ENCODE assay signal across 8 cellular contexts in the genomic region with DNA sequence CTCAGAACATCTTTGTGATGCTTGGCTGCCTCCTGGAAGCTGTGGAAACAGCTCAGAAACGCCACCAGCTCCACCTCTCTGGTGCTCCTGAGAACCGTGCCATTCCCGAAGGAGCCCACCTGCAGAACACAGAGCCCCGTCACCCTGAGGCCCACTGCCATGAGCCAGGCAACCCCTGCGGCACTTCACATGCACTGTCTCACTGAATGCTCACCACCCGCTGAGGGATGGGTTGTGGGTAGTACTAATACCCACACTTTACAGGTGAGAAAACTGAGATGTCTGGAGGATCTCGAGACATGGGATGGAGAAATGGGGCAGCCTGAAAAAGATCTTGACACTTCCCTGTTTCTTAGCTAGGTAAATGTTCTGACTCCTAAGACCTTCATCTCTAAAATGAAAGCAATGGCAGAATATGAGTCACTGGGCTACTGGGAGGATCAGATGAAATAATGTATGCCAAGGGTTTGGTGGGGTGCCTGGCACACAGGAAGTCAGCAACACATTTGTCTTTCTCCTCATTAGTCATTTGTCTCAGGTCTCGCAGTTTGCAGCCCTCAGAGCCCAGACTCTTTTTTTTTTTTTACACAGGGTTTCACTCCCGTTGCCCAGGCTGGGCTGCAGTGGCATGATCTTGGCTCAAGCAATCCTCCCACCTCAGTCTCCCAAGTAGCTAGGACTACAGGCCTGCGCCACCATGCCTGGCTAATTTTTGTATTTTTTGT. TPM values are rescaled to one million over a fixed set of nuclear protein-coding genes. Genes with fewer than 3 reads are reported as not detected.
A peak's percentile ranks its signal among the peaks of the same experiment; 100 is the strongest.
DNase-seq lines count a peak whose midpoint lies in the region; ATAC-seq and TF ChIP-seq lines count a peak whose summit lies in the region.

No MANE protein-coding gene starts in this region.

- no peaks in the 10 kb centered on the region for H3F3A ChIP-seq in GM23338 (replicated peaks; ENCODE audit: low read depth)

- intact Hi-C loops in spleen (cut with DNase I; ENCODE audit: low total_unique reads) = no loop called here

- DNase-seq in GM12865 (ENCODE audit: low read depth) (peak; percentile 45), T-cell (peak in 31 of 34 experiments; percentile 18 to 65 (median 46)), amniotic epithelial cell (ENCODE audit: low read depth) (peak; percentile 82), spleen (no peak), GM23338 (ENCODE audit: low spot score) (no peak), amniotic stem cell (lab: John Stamatoyannopoulos, UW) (no peak)

- no peaks in the 10 kb centered on the region for H3K9me2 ChIP-seq in GM23338 (ENCODE audit: insufficient read depth)

- H3K4me1 Mint-ChIP-seq in T-cell = peaks cover 45 to 59% (median 58%) of the 10 kb centered on the region in 3 donors
- H3K4me1 Mint-ChIP-seq in GM23338 = peaks cover 14% of the 10 kb centered on the region

- no peaks in the 10 kb centered on the region for H3K9me3 ChIP-seq in spleen

- H3K4me2 ChIP-seq in GM23338 = no peak overlapping the region

- 71 to 82% (median 79%) methylated on average over 10 of the region's 10 CpGs for WGBS in spleen, 5 donors

- H3K79me2 ChIP-seq in GM23338 (replicated peaks; ENCODE audit: insufficient read depth) = no peaks in the 10 kb centered on the region

- no peaks in the 10 kb centered on the region for H3K27me3 Mint-ChIP-seq in T-cell
- peaks cover 2% of the 10 kb centered on the region for H3K27me3 Mint-ChIP-seq in GM23338 (ENCODE audit: insufficient read depth, low read depth, poor library complexity)

- peaks cover 27% of the 10 kb centered on the region for H3K36me3 Mint-ChIP-seq in T-cell
- H3K36me3 Mint-ChIP-seq in GM23338 (ENCODE audit: low read depth) = no peaks in the 10 kb centered on the region

- peak overlapping the region; percentile 96 to 97 for H3K27ac Mint-ChIP-seq in T-cell
- H3K27ac Mint-ChIP-seq in GM23338 = no peak overlapping the region

- H3K9me3 Mint-ChIP-seq in T-cell = no peaks in the 10 kb centered on the region
- no peaks in the 10 kb centered on the region for H3K9me3 Mint-ChIP-seq in GM23338

- ATAC-seq in T-cell (replicated peaks in 1 of 4) (peak; percentile 79 to 93 (median 90)), GM23338 (no peak), GM21529 (IDR thresholded peaks at IDR 0.05; ENCODE audit: unreplicated experiment) (no peak), GM21367 (IDR thresholded peaks at IDR 0.05; ENCODE audit: unreplicated experiment) (no peak)

- peaks cover 0 to 10% (median 0%) of the 10 kb centered on the region in 7 donors for H3K27me3 ChIP-seq in spleen (replicated peaks in 1 of 7)
- H3K27me3 ChIP-seq in GM23338 (ENCODE audit: insufficient read depth) = no peaks in the 10 kb centered on the region

- peak overlapping the region; percentile 41 to 70 (median 48) for H3K4me3 Mint-ChIP-seq in T-cell
- no peak overlapping the region for H3K4me3 Mint-ChIP-seq in GM23338

- POLR2A ChIA-PET in T-cell (lab: Charles Lee) = no interaction called here

- H3K27ac ChIP-seq in spleen (peak overlapping the region in 6 of 8 donors; percentile 3 to 74 (median 35)), GM23338 (ENCODE audit: low read depth) (no peak overlapping the region)

- TF ChIP-seq CTCF in GM12865 (IDR thresholded peaks at IDR 0.05; ENCODE audit: insufficient read depth, low read depth, low read length, missing control alignments) (no peak), spleen (IDR thresholded peaks at IDR 0.05 in 8 of 11, conservative IDR thresholded peaks at IDR 0.05 in 3 of 11) (no peak), GM23338 (conservative IDR thresholded peaks at IDR 0.05; ENCODE audit: low read depth in 2 of 2) (no peak)

- H3K36me3 ChIP-seq in spleen (peaks cover 0 to 34% (median 4%) of the 10 kb centered on the region in 6 donors), GM23338 (ENCODE audit: insufficient read depth) (no peaks in the 10 kb centered on the region)

- H4K20me1 ChIP-seq in GM23338 (replicated peaks; ENCODE audit: insufficient read depth) = no peaks in the 10 kb centered on the region

- no peak for TF ChIP-seq POLR2A in spleen (IDR thresholded peaks at IDR 0.05)

- CTCF ChIA-PET in T-cell (lab: Charles Lee) = interaction anchor here (0.6 to 0.9 kb wide), 5 partner anchors 26 to 1776 kb away, joined by 3 to 6 read pairs (median 4); no protein-coding TSS in a partner anchor

- H3K4me1 ChIP-seq in spleen (peaks cover 7 to 59% (median 51%) of the 10 kb centered on the region in 6 donors), GM23338 (ENCODE audit: insufficient read depth) (peaks cover 4% of the 10 kb centered on the region)

- H3K4me3 ChIP-seq in GM12865 (ENCODE audit: low read depth, low read length) (no peak overlapping the region), spleen (no peak overlapping the region), GM23338 (no peak overlapping the region)

- no peak overlapping the region; the same call in 1 of the 2 replicates for H2AFZ ChIP-seq in GM23338

TF ChIP-seq in GM23338, 12 proteins besides CTCF, POLR2A, EP300 and RAD21 (continues in another document):
- TF ChIP-seq ZNF114 (CRISPR knock-in tag; IDR thresholded peaks at IDR 0.05) (no peak), CREB1 (CRISPR knock-in tag; IDR thresholded peaks at IDR 0.05; ENCODE audit: low read depth) (no peak), EZH2 (IDR thresholded peaks at IDR 0.05; ENCODE audit: low read depth, unreplicated experiment) (no peak), STAT1 (IDR thresholded peaks at IDR 0.05; ENCODE audit: unreplicated experiment) (no peak), JUNB (IDR thresholded peaks at IDR 0.05; ENCODE audit: unreplicated experiment) (no peak), ZNF331 (CRISPR knock-in tag; IDR thresholded peaks at IDR 0.05; ENCODE audit: low read depth) (no peak), NANOG (IDR thresholded peaks at IDR 0.05; ENCODE audit: borderline replicate concordance) (no peak), EZH2phosphoT487 (IDR thresholded peaks at IDR 0.05; ENCODE audit: unreplicated experiment) (no peak)
- TF ChIP-seq, protein P1, sequence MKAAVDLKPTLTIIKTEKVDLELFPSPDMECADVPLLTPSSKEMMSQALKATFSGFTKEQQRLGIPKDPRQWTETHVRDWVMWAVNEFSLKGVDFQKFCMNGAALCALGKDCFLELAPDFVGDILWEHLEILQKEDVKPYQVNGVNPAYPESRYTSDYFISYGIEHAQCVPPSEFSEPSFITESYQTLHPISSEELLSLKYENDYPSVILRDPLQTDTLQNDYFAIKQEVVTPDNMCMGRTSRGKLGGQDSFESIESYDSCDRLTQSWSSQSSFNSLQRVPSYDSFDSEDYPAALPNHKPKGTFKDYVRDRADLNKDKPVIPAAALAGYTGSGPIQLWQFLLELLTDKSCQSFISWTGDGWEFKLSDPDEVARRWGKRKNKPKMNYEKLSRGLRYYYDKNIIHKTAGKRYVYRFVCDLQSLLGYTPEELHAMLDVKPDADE (IDR thresholded peaks at IDR 0.05) = no peak
- TF ChIP-seq, protein P2, sequence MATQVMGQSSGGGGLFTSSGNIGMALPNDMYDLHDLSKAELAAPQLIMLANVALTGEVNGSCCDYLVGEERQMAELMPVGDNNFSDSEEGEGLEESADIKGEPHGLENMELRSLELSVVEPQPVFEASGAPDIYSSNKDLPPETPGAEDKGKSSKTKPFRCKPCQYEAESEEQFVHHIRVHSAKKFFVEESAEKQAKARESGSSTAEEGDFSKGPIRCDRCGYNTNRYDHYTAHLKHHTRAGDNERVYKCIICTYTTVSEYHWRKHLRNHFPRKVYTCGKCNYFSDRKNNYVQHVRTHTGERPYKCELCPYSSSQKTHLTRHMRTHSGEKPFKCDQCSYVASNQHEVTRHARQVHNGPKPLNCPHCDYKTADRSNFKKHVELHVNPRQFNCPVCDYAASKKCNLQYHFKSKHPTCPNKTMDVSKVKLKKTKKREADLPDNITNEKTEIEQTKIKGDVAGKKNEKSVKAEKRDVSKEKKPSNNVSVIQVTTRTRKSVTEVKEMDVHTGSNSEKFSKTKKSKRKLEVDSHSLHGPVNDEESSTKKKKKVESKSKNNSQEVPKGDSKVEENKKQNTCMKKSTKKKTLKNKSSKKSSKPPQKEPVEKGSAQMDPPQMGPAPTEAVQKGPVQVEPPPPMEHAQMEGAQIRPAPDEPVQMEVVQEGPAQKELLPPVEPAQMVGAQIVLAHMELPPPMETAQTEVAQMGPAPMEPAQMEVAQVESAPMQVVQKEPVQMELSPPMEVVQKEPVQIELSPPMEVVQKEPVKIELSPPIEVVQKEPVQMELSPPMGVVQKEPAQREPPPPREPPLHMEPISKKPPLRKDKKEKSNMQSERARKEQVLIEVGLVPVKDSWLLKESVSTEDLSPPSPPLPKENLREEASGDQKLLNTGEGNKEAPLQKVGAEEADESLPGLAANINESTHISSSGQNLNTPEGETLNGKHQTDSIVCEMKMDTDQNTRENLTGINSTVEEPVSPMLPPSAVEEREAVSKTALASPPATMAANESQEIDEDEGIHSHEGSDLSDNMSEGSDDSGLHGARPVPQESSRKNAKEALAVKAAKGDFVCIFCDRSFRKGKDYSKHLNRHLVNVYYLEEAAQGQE (IDR thresholded peaks at IDR 0.05; ENCODE audit: unreplicated experiment) = no peak

RNA-seq across cellular contexts. Expression of a gene that starts 5.3 kb away (rescaled TPM):
- 10 to 100 TPM in 2 of 5 donors, 1 to 10 TPM in 3; 6.0 to 17.6 (median 8.9) TPM for total RNA-seq in T-cell
- 1 to 10 TPM; 2.9 to 4.8 (median 3.7) TPM for total RNA-seq in spleen
- polyA plus RNA-seq in spleen = 1 to 10 TPM; 1.9 to 2.9 (median 2.4) TPM
- not detected in 2 replicates for total RNA-seq in GM23338 (2014; rRNA removed; shearing (Covaris generic))
- not detected in 2 replicates for polyA plus RNA-seq in GM23338 (2016; fragmentation: Nextera tagmentation; extraction: Ambion mirVana)

RNA-seq across cellular contexts. Expression of a gene that starts 17.5 kb away (rescaled TPM):
- total RNA-seq in T-cell (10 to 100 TPM; 15.5 to 19.4 (median 18.2) TPM), spleen (10 to 100 TPM in 6 of 7 donors, 1 to 10 TPM in 1; 8.0 to 16.8 (median 13.5) TPM)
- polyA plus RNA-seq in spleen (10 to 100 TPM in 1 of 3 donors, 1 to 10 TPM in 2; 8.7 to 10.5 (median 9.5) TPM), GM23338 (2016; fragmentation: Nextera tagmentation; extraction: Ambion mirVana) (19.6 and 20.7 TPM in 2 replicates)
- 9.8 and 15.2 TPM in 2 replicates for total RNA-seq in GM23338 (2014; rRNA removed; shearing (Covaris generic))

RNA-seq across cellular contexts. Expression of a gene that starts 55.4 kb away (rescaled TPM):
- total RNA-seq in T-cell = not detected
- total RNA-seq in spleen = not detected
- not detected for polyA plus RNA-seq in spleen
- not detected in 2 replicates for total RNA-seq in GM23338 (2014; rRNA removed; shearing (Covaris generic))
- 0.10 and 0.11 TPM in 2 replicates for polyA plus RNA-seq in GM23338 (2016; fragmentation: Nextera tagmentation; extraction: Ambion mirVana)

Comparison
In these comparisons a context has a peak if more than half of its experiments do, and no peak if none do; other contexts are left out.
1. DNase-seq: peak in GM12865 (single experiment), T-cell (31 of 34) and amniotic epithelial cell (single experiment); none in spleen (single experiment), GM23338 (single experiment) and amniotic stem cell (single experiment).
2. ATAC-seq: peak in T-cell (4 of 4); none in GM23338 (single experiment), GM21529 (single experiment) and GM21367 (single experiment).